29 cellular contexts compared by ENCODE assay signal in genomic region chr10:87974130-87974529, GRCh38.
"Had no signal": no experiment of that assay in that cellular context is flagged by ENCODE, and none has a peak within 500 bp of the region (broad histone marks: within the 10 kb centered on the region; RNA-seq: fewer than 3 reads in every experiment).

No MANE protein-coding gene starts in this region.

- H3K9me3 ChIP-seq: colonic mucosa, esophagus squamous epithelium, gastroesophageal sphincter, left lung, mucosa of descending colon, suprapubic skin, transverse colon, upper lobe of right lung, uterus had no signal

- H3K9ac ChIP-seq: parathyroid adenoma had no signal

- H3K4me3 ChIP-seq: colonic mucosa, esophagus squamous epithelium, gastroesophageal sphincter, left lung, mucosa of descending colon, smooth muscle cell, suprapubic skin, transverse colon, upper lobe of right lung, uterus had no signal

- ATAC-seq: gastroesophageal sphincter; left cardiac atrium; mucosa of descending colon; natural killer cell treated with Interleukin-12 subunit alpha and Interleukin-12 subunit beta and Interleukin-15 and Interleukin-18, amount 100 ng/mL, for 72 hours; sciatic nerve; stimulated activated naive CD8-positive, alpha-beta T cell treated with anti-CD3 and anti-CD28 coated beads, Interleukin-15, amount 100 ng/mL, for 72 hours; upper lobe of right lung had no signal

- H3K36me3 Mint-ChIP-seq: mesothelial cell of epicardium; naive B cell; natural killer cell treated with Interleukin-12 subunit alpha and Interleukin-12 subunit beta and Interleukin-15 and Interleukin-18, amount 100 ng/mL, for 72 hours had no signal

- H2AFZ ChIP-seq: parathyroid adenoma had no signal

- H3K27me3 ChIP-seq: colonic mucosa, esophagus squamous epithelium, gastroesophageal sphincter, left lung, suprapubic skin, transverse colon, upper lobe of right lung, uterus had no signal

- DNase-seq: colonic mucosa; effector memory CD4-positive, alpha-beta T cell; erythroblast; esophagus squamous epithelium; glutamatergic neuron; hypothalamus; left cardiac atrium; left lung; mucosa of descending colon; naive B cell; stimulated activated CD4-positive, alpha-beta T cell treated with anti-CD3 and anti-CD28 coated beads, Interleukin-12 subunit alpha, Interleukin-12 subunit beta, amount 100 ng/mL, for 4 hours; stimulated activated CD4-positive, alpha-beta T cell treated with anti-CD3 and anti-CD28 coated beads, Interleukin-1b, Interleukin-23, amount 100 ng/mL, for 48 hours; stimulated activated CD4-positive, alpha-beta T cell treated with anti-CD3 and anti-CD28 coated beads, Interleukin-4, amount 100 ng/mL, for 1 hour; stimulated activated CD8-positive, alpha-beta memory T cell treated with anti-CD3 and anti-CD28 coated beads, Interleukin-4, amount 100 ng/mL, for 48 hours; stimulated activated naive CD4-positive, alpha-beta T cell; stimulated activated naive CD8-positive, alpha-beta T cell treated with anti-CD3 and anti-CD28 coated beads, Interleukin-15, amount 100 ng/mL, for 72 hours; transverse colon; upper lobe of right lung; uterus had no signal

- H3K79me2 ChIP-seq: parathyroid adenoma had no signal

- H3K27ac Mint-ChIP-seq: dendritic cell treated with granulocyte-macrophage colony-stimulating factor and Interleukin-4, amounts not matched to agents 40 ng/mL and 50 ng/mL, for 4 days; natural killer cell treated with Interleukin-12 subunit alpha and Interleukin-12 subunit beta and Interleukin-15 and Interleukin-18, amount 100 ng/mL, for 72 hours; stimulated activated naive CD8-positive, alpha-beta T cell treated with anti-CD3 and anti-CD28 coated beads, Interleukin-15, amount 100 ng/mL, for 72 hours had no signal

- H3K27ac ChIP-seq: colonic mucosa, esophagus squamous epithelium, gastroesophageal sphincter, left lung, parathyroid adenoma, suprapubic skin, transverse colon, upper lobe of right lung, uterus had no signal

- H3K4me2 ChIP-seq: smooth muscle cell had no signal

- H3K9me3 Mint-ChIP-seq: dendritic cell treated with granulocyte-macrophage colony-stimulating factor and Interleukin-4, amounts not matched to agents 40 ng/mL and 50 ng/mL, for 4 days; natural killer cell treated with Interleukin-12 subunit alpha and Interleukin-12 subunit beta and Interleukin-15 and Interleukin-18, amount 100 ng/mL, for 72 hours; neural crest cell had no signal

- H3K27me3 Mint-ChIP-seq: dendritic cell treated with granulocyte-macrophage colony-stimulating factor and Interleukin-4, amounts not matched to agents 40 ng/mL and 50 ng/mL, for 4 days; naive B cell; natural killer cell treated with Interleukin-12 subunit alpha and Interleukin-12 subunit beta and Interleukin-15 and Interleukin-18, amount 100 ng/mL, for 72 hours; progenitor cell of endocrine pancreas; stimulated activated naive CD8-positive, alpha-beta T cell treated with anti-CD3 and anti-CD28 coated beads, Interleukin-15, amount 100 ng/mL, for 72 hours had no signal

- H3K36me3 ChIP-seq: colonic mucosa, esophagus squamous epithelium, gastroesophageal sphincter, left lung, suprapubic skin, transverse colon, upper lobe of right lung, uterus had no signal

- H3K4me1 ChIP-seq: colonic mucosa, esophagus squamous epithelium, gastroesophageal sphincter, parathyroid adenoma, suprapubic skin, transverse colon, upper lobe of right lung had no signal

- H3K4me3 Mint-ChIP-seq: dendritic cell treated with granulocyte-macrophage colony-stimulating factor and Interleukin-4, amounts not matched to agents 40 ng/mL and 50 ng/mL, for 4 days; mesothelial cell of epicardium; naive B cell; natural killer cell treated with Interleukin-12 subunit alpha and Interleukin-12 subunit beta and Interleukin-15 and Interleukin-18, amount 100 ng/mL, for 72 hours; neural crest cell; stimulated activated naive CD8-positive, alpha-beta T cell treated with anti-CD3 and anti-CD28 coated beads, Interleukin-15, amount 100 ng/mL, for 72 hours had no signal
